ENCODE assay signal across 8 cellular contexts in the genomic region with DNA sequence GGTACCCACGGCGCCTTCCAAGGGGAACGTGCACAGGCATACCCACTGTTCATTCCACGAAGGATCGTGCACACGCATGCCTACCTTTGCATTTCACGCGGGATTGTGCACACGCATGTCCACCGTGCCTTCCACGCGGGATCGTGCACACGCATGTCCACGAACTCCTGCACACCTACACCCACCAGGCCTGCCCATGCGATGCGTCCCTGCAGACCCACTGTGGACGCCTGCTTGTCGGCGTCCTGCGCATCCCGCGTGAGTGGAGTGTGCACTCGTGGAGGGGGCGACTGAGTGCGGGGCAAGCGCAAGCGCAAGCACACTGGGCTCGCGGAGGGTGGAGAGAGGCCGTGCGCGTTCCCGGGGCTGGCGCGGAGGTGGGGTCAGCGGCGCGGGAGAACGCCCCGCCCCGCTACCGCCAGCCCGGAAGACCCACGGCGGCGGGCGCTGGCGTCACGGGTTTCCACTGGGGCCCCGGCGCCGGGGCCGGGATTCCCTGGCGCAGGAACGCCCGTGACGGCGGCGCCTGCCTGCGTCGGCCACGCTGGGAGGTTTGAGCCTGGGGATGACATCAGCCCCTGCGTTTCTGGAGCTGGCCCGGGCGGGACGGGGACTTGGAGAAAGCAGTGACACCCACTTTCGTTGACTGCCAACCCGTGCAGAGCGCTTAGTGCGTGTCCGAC. TPM values are rescaled to one million over a fixed set of nuclear protein-coding genes. Genes with fewer than 3 reads are reported as not detected.
DNase-seq lines count a peak whose midpoint lies in the region; ATAC-seq, FAIRE-seq and TF ChIP-seq lines count a peak whose summit lies in the region.

No MANE protein-coding gene starts in this region.

- in situ Hi-C loops in G401 (cut with HindIII; ENCODE audit: low sequenced_read_pairs) (no loop called here), KBM-7 (cut with MboI; ENCODE audit: low pct_unique_long_range_greater_than_20kb, low sequenced_read_pairs) (no loop called here), HepG2 (cut with HindIII; ENCODE audit: extremely low pct_ligation_motif_present, low pct_unique_long_range_greater_than_20kb) (no loop called here)

- peak overlapping the region; percentile 37; the same call in 1 of the 2 replicates for H3K9ac ChIP-seq in HepG2 (ENCODE audit: insufficient read depth, low read depth, low read length)

- no peak overlapping the region for H2AFZ ChIP-seq in HepG2 (ENCODE audit: low read length)

- POLR2A ChIA-PET in activated CD4-positive, alpha-beta T cell treated with anti-CD3 and anti-CD28 coated beads, Interleukin-2, amount 10 ng/mL, durations not matched to agents 7 days and 5 days (lab: Charles Lee): no interaction called here
- POLR2A ChIA-PET in HepG2 (lab: Yijun Ruan, JAX): interaction anchor here (8.0 kb wide), 1 partner anchor 18 kb away, joined by 65 read pairs; the partner anchor contains the start of gene GADD45B

- TF ChIP-seq CTCF in HepG2 (CRISPR knock-in tag; IDR thresholded peaks at IDR 0.05): no peak

- WGBS in HepG2 (ENCODE audit: low lambda C conversion rate): 10% methylated on average over 18 of the region's 72 CpGs

- no peak for TF ChIP-seq RAD21 in HepG2 (CRISPR knock-in tag; IDR thresholded peaks at IDR 0.05)

- peak overlapping the region; percentile 62 for H3K27ac Mint-ChIP-seq in activated CD4-positive, alpha-beta T cell treated with anti-CD3 and anti-CD28 coated beads, Interleukin-2, amount 10 ng/mL, durations not matched to agents 7 days and 5 days

- ATAC-seq in HepG2: peak; percentile 50
- ATAC-seq in HG02870 (IDR thresholded peaks at IDR 0.05; ENCODE audit: unreplicated experiment): no peak
- no peak for ATAC-seq in HG02973 (IDR thresholded peaks at IDR 0.05; ENCODE audit: unreplicated experiment)

- TF ChIP-seq POLR2A in HepG2 (IDR thresholded peaks at IDR 0.05; ENCODE audit: insufficient read depth in 1 of 2, low read depth in 2 of 2, low read length in 2 of 2): no peak

- TF ChIP-seq EP300 in HepG2 (IDR thresholded peaks at IDR 0.05; ENCODE audit: low read depth in 2 of 2, low read length in 2 of 2) (no peak), HepG2 (CRISPR knock-in tag; IDR thresholded peaks at IDR 0.05; ENCODE audit: borderline replicate concordance) (no peak)

- no peak for FAIRE-seq in HepG2 (lab: Jason Lieb, UNC)

- peaks cover 37% of the 10 kb centered on the region for H3K27me3 Mint-ChIP-seq in activated CD4-positive, alpha-beta T cell treated with anti-CD3 and anti-CD28 coated beads, Interleukin-2, amount 10 ng/mL, durations not matched to agents 7 days and 5 days

- no peaks in the 10 kb centered on the region for H3K9me3 ChIP-seq in HepG2 (ENCODE audit: low read length)

- peaks cover 3% of the 10 kb centered on the region for H3K36me3 Mint-ChIP-seq in activated CD4-positive, alpha-beta T cell treated with anti-CD3 and anti-CD28 coated beads, Interleukin-2, amount 10 ng/mL, durations not matched to agents 7 days and 5 days (ENCODE audit: low read depth)

- H3K79me2 ChIP-seq in HepG2 (ENCODE audit: insufficient read depth, low read length): no peaks in the 10 kb centered on the region

- peaks cover 17 to 71% of the 10 kb centered on the region in 2 experiments for H3K27me3 ChIP-seq in HepG2 (ENCODE audit: control insufficient read depth in 1 of 2, insufficient read depth in 2 of 2, low read length in 2 of 2)

- H4K20me1 ChIP-seq in HepG2 (ENCODE audit: insufficient read depth, low read length): no peaks in the 10 kb centered on the region

- CTCF ChIA-PET in activated CD4-positive, alpha-beta T cell treated with anti-CD3 and anti-CD28 coated beads, Interleukin-2, amount 10 ng/mL, durations not matched to agents 7 days and 5 days (lab: Charles Lee): interaction anchor here (0.7 to 1.0 kb wide), 2 partner anchors 84 to 85 kb away, joined by 3 read pairs; no protein-coding TSS in a partner anchor
- CTCF ChIA-PET in HepG2 (lab: Yijun Ruan, JAX; ENCODE audit: low intra/inter-chr PET ratio, low total read pairs): no interaction called here

- no peaks in the 10 kb centered on the region for H3K9me3 Mint-ChIP-seq in activated CD4-positive, alpha-beta T cell treated with anti-CD3 and anti-CD28 coated beads, Interleukin-2, amount 10 ng/mL, durations not matched to agents 7 days and 5 days

- H3K4me3 ChIP-seq in HepG2 (replicated peaks in 1 of 3; ENCODE audit: insufficient read depth in 1 of 3, low read depth in 2 of 3, low read length in 3 of 3): peak overlapping the region; percentile 55 to 80 (median 60)

- intact Hi-C loops in HepG2 (cut with micrococcal nuclease; ENCODE audit: unreplicated experiment): loop anchor here (2.0 kb wide), 1 partner anchor 52 kb away; no protein-coding TSS in a partner anchor

- H3K4me2 ChIP-seq in HepG2 (ENCODE audit: low read depth, low read length): peak overlapping the region; percentile 93

- BruUV-seq in HepG2 (replicated peaks; lab: Mats Ljungman, UMichigan): no TSS peak

- no peaks in the 10 kb centered on the region for H3K36me3 ChIP-seq in HepG2 (replicated peaks in 1 of 2; ENCODE audit: control insufficient read depth in 1 of 2, insufficient read depth in 2 of 2, low read length in 2 of 2)

- DNase-seq in G401 (ENCODE audit: low spot score): peak; percentile 68
- peak; percentile 32 for DNase-seq in KBM-7
- peak; percentile 58 for DNase-seq in activated CD4-positive, alpha-beta T cell treated with anti-CD3 and anti-CD28 coated beads, Interleukin-2, amount 10 ng/mL, durations not matched to agents 7 days and 5 days
- DNase-seq in dermis blood vessel endothelial cell: peak; percentile 73
- DNase-seq in HepG2 (ENCODE audit: low spot score): no peak
- DNase-seq in stimulated activated CD4-positive, alpha-beta T cell treated with anti-CD3 and anti-CD28 coated beads, TNF-alpha, amount 100 ng/mL, for 4 hours (ENCODE audit: low read depth in 3 of 3): peak in 2 of 3 experiments; percentile 22 to 36

- H3K4me3 Mint-ChIP-seq in activated CD4-positive, alpha-beta T cell treated with anti-CD3 and anti-CD28 coated beads, Interleukin-2, amount 10 ng/mL, durations not matched to agents 7 days and 5 days: peak overlapping the region; percentile 69

- H3K27ac ChIP-seq in HepG2 (ENCODE audit: extremely low read length, insufficient read depth, low read length): no peak overlapping the region

- peaks cover 48% of the 10 kb centered on the region for H3K4me1 Mint-ChIP-seq in activated CD4-positive, alpha-beta T cell treated with anti-CD3 and anti-CD28 coated beads, Interleukin-2, amount 10 ng/mL, durations not matched to agents 7 days and 5 days

- H3K4me1 ChIP-seq in HepG2 (ENCODE audit: insufficient read depth, low read length): peaks cover 55% of the 10 kb centered on the region

RNA-seq across cellular contexts. Expression of gene GADD45B, which starts 18.7 kb away (rescaled TPM):
- total RNA-seq in G401 (2014; rRNA removed; shearing (Covaris generic)): 39.5 and 44.2 TPM in 2 replicates
- 10 to 100 TPM; 31.2 to 39.2 TPM for total RNA-seq in activated CD4-positive, alpha-beta T cell treated with anti-CD3 and anti-CD28 coated beads, Interleukin-2, amount 10 ng/mL, durations not matched to agents 7 days and 5 days
- 53.4 and 114 TPM in 2 replicates for total RNA-seq in dermis blood vessel endothelial cell
- total RNA-seq in HepG2 (2016; rRNA removed; fragmentation: Illumina TruSeq; extraction: Trizol): 3.2 and 4.6 TPM in 2 replicates
- 0.71 and 0.91 TPM in 2 replicates for total RNA-seq in HepG2 (2016; cell fraction: cytosol; rRNA removed; fragmentation: Illumina TruSeq; extraction: Trizol; ENCODE audit: low read depth)
- 3.2 and 6.0 TPM in 2 replicates for total RNA-seq in HepG2 (2016; cell fraction: insoluble cytoplasmic fraction; rRNA removed; fragmentation: Illumina TruSeq; extraction: Trizol)
- 1.8 TPM in 2 replicates for total RNA-seq in HepG2 (2016; cell fraction: membrane; rRNA removed; fragmentation: Illumina TruSeq; extraction: Trizol)
- 7.3 and 7.6 TPM in 2 replicates for total RNA-seq in HepG2 (2016; cell fraction: nucleus; rRNA removed; fragmentation: Illumina TruSeq; extraction: Trizol)
- 34.1 and 40.4 TPM in 2 replicates for polyA plus RNA-seq in HepG2 (2011; rRNA removed)
- polyA plus RNA-seq in HepG2 (2011; cell fraction: cytosol; rRNA removed): 40.0 and 43.7 TPM in 2 replicates
- 66.8 and 77.1 TPM in 2 replicates for polyA plus RNA-seq in HepG2 (2011; cell fraction: nucleus; rRNA removed)
- polyA plus RNA-seq in HepG2 (2012): 11.3 and 22.4 TPM in 2 replicates
- 1.5 and 1.7 TPM in 2 replicates for polyA plus RNA-seq in HepG2 (2016; cell fraction: cytosol; fragmentation: Illumina TruSeq; extraction: Trizol; ENCODE audit: low read depth)
- polyA plus RNA-seq in HepG2 (2016; cell fraction: insoluble cytoplasmic fraction; fragmentation: Illumina TruSeq; extraction: Trizol; ENCODE audit: low read depth): 5.5 and 5.8 TPM in 2 replicates
- 2.3 and 2.5 TPM in 2 replicates for polyA plus RNA-seq in HepG2 (2016; cell fraction: membrane; fragmentation: Illumina TruSeq; extraction: Trizol; ENCODE audit: low read depth)
- polyA plus RNA-seq in HepG2 (2016; cell fraction: nucleus; fragmentation: Illumina TruSeq; extraction: Trizol; ENCODE audit: insufficient read depth, low read depth): 16.6 and 21.3 TPM in 2 replicates
- 22.5 and 88.0 TPM in 2 replicates for polyA minus RNA-seq in HepG2 (2011; rRNA and poly(A)+ RNA removed; ENCODE audit: low replicate concordance)
- 12.3 and 15.6 TPM in 2 replicates for polyA minus RNA-seq in HepG2 (2011; cell fraction: cytosol; rRNA and poly(A)+ RNA removed)
- polyA minus RNA-seq in HepG2 (2011; cell fraction: nucleus; rRNA and poly(A)+ RNA removed): 35.0 and 45.0 TPM in 2 replicates

RNA-seq across cellular contexts. Expression of gene LMNB2, which starts 37.8 kb away (rescaled TPM):
- 216 and 321 TPM in 2 replicates for total RNA-seq in G401 (2014; rRNA removed; shearing (Covaris generic))
- 100 to 1,000 TPM; 101 to 113 TPM for total RNA-seq in activated CD4-positive, alpha-beta T cell treated with anti-CD3 and anti-CD28 coated beads, Interleukin-2, amount 10 ng/mL, durations not matched to agents 7 days and 5 days
- 57.3 and 179 TPM in 2 replicates for total RNA-seq in dermis blood vessel endothelial cell
- 93.6 and 105 TPM in 2 replicates for total RNA-seq in HepG2 (2016; rRNA removed; fragmentation: Illumina TruSeq; extraction: Trizol)
- 8.6 and 9.2 TPM in 2 replicates for total RNA-seq in HepG2 (2016; cell fraction: cytosol; rRNA removed; fragmentation: Illumina TruSeq; extraction: Trizol; ENCODE audit: low read depth)
- total RNA-seq in HepG2 (2016; cell fraction: insoluble cytoplasmic fraction; rRNA removed; fragmentation: Illumina TruSeq; extraction: Trizol): 80.4 and 107 TPM in 2 replicates
- 34.1 and 36.1 TPM in 2 replicates for total RNA-seq in HepG2 (2016; cell fraction: membrane; rRNA removed; fragmentation: Illumina TruSeq; extraction: Trizol)
- 44.6 and 52.0 TPM in 2 replicates for total RNA-seq in HepG2 (2016; cell fraction: nucleus; rRNA removed; fragmentation: Illumina TruSeq; extraction: Trizol)
- 77.2 and 89.7 TPM in 2 replicates for polyA plus RNA-seq in HepG2 (2011; rRNA removed)
- 83.5 and 98.7 TPM in 2 replicates for polyA plus RNA-seq in HepG2 (2011; cell fraction: cytosol; rRNA removed)
- 75.2 and 87.6 TPM in 2 replicates for polyA plus RNA-seq in HepG2 (2011; cell fraction: nucleus; rRNA removed)
- polyA plus RNA-seq in HepG2 (2012): 40.0 and 41.8 TPM in 2 replicates
- 7.1 and 7.6 TPM in 2 replicates for polyA plus RNA-seq in HepG2 (2016; cell fraction: cytosol; fragmentation: Illumina TruSeq; extraction: Trizol; ENCODE audit: low read depth)
- 74.9 and 86.7 TPM in 2 replicates for polyA plus RNA-seq in HepG2 (2016; cell fraction: insoluble cytoplasmic fraction; fragmentation: Illumina TruSeq; extraction: Trizol; ENCODE audit: low read depth)
- 19.0 and 21.3 TPM in 2 replicates for polyA plus RNA-seq in HepG2 (2016; cell fraction: membrane; fragmentation: Illumina TruSeq; extraction: Trizol; ENCODE audit: low read depth)
- polyA plus RNA-seq in HepG2 (2016; cell fraction: nucleus; fragmentation: Illumina TruSeq; extraction: Trizol; ENCODE audit: insufficient read depth, low read depth): 75.4 and 76.1 TPM in 2 replicates
- polyA minus RNA-seq in HepG2 (2011; rRNA and poly(A)+ RNA removed; ENCODE audit: low replicate concordance): 106 and 107 TPM in 2 replicates
- 35.3 and 37.2 TPM in 2 replicates for polyA minus RNA-seq in HepG2 (2011; cell fraction: cytosol; rRNA and poly(A)+ RNA removed)
- 14.4 and 16.7 TPM in 2 replicates for polyA minus RNA-seq in HepG2 (2011; cell fraction: nucleus; rRNA and poly(A)+ RNA removed)
